In the genomic region with DNA sequence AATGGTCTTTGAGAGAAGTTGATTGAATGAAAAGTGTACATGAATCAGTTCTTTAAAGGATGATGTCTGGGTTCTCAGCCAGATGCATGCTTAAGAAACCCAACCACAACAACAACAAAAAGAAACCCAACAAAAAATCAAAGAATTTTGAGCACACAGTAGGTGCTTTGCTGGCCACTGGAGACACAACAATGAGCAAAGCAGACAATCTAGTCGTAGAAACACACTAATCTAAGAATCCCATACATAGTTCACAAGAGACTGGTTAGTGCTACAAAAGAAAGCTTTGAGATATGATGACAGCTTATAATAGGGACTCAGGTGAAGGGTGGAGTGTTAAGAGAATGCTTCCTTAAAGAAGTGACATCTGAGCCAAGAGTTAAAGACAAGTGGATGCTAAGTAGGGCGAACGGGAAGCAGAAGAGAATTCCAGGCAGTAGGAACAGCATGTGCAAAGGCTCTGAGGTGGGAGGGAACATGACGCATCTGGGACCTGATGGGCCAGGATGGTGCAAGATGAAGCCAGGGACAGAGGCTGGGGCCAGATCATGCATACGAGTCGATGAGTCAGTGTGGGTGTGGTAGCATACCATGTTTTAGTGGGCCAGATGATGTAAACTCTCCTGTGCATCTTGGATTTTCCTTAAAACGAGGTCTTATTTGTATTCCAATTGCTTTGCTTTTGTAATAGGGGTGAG, we compare ENCODE assay signal across 1 cellular context.
TF ChIP-seq lines count a peak whose summit lies in the region.

No MANE protein-coding gene starts in this region.

TF ChIP-seq in K562, 482 proteins besides CTCF, POLR2A, EP300 and RAD21 (continues in another document):
- peak; percentile 97 for TF ChIP-seq JUN (IDR thresholded peaks at IDR 0.05; ENCODE audit: borderline replicate concordance, low read depth, low read length)
- TF ChIP-seq JUN (CRISPR knock-in tag; IDR thresholded peaks at IDR 0.05; ENCODE audit: borderline replicate concordance), result peak; percentile 95
- TF ChIP-seq HDGF (IDR thresholded peaks at IDR 0.05), result no peak
- peak; percentile 37; the same call in 1 of the 2 replicates for TF ChIP-seq SOX6 (IDR thresholded peaks at IDR 0.05)
- TF ChIP-seq SMARCA5 (IDR thresholded peaks at IDR 0.05), result peak; percentile 45; the same call in 1 of the 2 replicates
- TF ChIP-seq, protein P1, sequence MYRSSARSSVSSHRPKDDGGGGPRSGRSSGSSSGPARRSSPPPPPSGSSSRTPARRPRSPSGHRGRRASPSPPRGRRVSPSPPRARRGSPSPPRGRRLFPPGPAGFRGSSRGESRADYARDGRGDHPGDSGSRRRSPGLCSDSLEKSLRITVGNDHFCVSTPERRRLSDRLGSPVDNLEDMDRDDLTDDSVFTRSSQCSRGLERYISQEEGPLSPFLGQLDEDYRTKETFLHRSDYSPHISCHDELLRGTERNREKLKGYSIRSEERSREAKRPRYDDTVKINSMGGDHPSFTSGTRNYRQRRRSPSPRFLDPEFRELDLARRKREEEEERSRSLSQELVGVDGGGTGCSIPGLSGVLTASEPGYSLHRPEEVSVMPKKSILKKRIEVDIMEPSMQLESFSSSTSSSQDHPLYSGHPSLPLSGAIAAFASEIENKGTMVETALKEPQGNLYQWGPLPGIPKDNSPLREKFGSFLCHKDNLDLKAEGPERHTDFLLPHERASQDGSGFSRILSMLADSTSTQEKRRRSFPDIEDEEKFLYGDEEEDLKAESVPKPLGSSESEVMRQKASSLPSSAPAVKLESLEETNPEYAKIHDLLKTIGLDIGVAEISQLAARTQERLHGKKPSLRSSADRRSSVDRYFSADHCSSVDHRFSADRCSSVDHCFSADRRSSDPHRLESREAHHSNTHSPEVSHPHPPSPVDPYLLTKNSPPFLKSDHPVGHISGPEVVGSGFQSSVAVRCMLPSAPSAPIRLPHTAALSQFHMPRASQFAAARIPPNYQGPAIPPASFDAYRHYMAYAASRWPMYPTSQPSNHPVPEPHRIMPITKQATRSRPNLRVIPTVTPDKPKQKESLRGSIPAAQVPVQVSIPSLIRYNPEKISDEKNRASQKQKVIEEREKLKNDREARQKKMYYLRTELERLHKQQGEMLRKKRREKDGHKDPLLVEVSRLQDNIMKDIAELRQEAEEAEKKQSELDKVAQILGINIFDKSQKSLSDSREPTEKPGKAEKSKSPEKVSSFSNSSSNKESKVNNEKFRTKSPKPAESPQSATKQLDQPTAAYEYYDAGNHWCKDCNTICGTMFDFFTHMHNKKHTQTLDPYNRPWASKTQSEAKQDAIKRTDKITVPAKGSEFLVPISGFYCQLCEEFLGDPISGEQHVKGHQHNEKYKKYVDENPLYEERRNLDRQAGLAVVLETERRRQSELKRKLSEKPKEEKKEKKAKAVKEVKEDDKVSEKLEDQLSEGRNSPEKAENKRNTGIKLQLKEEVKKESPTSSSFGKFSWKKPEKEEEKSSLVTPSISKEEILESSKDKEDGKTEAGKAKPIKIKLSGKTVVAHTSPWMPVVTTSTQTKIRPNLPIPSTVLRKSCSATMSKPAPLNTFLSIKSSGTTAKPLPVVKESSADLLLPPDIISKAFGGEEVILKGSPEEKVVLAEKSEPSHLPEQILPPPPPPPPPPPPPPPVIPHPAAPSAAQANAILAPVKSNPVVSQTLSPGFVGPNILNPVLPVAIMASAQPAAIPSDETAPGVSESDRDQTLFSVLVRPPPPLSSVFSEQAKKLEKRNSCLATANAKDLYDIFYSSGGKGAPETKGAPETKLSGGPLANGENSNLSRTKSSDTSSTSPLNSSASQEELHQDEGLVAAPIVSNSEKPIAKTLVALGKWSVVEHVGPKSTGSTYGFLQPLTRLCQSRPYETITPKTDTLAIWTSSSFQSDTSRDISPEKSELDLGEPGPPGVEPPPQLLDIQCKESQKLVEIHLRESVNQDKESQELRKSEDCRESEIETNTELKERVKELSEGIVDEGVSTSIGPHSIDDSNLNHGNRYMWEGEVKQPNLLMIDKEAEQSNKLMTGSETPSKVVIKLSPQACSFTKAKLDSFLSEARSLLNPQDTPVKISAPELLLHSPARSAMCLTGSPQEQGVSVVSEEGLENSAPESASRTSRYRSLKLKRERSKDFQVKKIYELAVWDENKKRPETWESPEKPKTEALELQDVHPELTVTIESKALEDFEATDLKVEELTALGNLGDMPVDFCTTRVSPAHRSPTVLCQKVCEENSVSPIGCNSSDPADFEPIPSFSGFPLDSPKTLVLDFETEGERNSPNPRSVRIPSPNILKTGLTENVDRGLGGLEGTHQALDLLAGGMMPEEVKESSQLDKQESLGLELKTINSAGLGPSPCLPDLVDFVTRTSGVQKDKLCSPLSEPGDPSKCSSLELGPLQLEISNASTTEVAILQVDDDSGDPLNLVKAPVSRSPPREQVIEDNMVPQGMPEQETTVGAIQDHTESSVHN (IDR thresholded peaks at IDR 0.05; ENCODE audit: borderline replicate concordance in 1 of 2, low read depth in 1 of 2), result peak in 1 of 2 experiments; percentile 91; a peak in 2 of 4 replicates
- peak; percentile 81; the same call in 1 of the 2 replicates for TF ChIP-seq ZEB2 (IDR thresholded peaks at IDR 0.05)
- peak; percentile 84 for TF ChIP-seq SMARCA4 (IDR thresholded peaks at IDR 0.05)
- peak; percentile 58; the same call in 1 of the 2 replicates for TF ChIP-seq LEF1 (IDR thresholded peaks at IDR 0.05)
- TF ChIP-seq, protein P2, sequence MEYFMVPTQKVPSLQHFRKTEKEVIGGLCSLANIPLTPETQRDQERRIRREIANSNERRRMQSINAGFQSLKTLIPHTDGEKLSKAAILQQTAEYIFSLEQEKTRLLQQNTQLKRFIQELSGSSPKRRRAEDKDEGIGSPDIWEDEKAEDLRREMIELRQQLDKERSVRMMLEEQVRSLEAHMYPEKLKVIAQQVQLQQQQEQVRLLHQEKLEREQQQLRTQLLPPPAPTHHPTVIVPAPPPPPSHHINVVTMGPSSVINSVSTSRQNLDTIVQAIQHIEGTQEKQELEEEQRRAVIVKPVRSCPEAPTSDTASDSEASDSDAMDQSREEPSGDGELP (CRISPR knock-in tag; IDR thresholded peaks at IDR 0.05; ENCODE audit: borderline replicate concordance), result peak; percentile 38; the same call in 1 of the 2 replicates
- peak; percentile 94 for TF ChIP-seq HLTF (IDR thresholded peaks at IDR 0.05)
- TF ChIP-seq TEAD1 (CRISPR knock-in tag; IDR thresholded peaks at IDR 0.05), result peak in 1 of 2 experiments; percentile 90; a peak in 2 of 4 replicates
- TF ChIP-seq DPF2 (IDR thresholded peaks at IDR 0.05), result peak; percentile 84
- peak; percentile 69 to 82 for TF ChIP-seq KDM1A (IDR thresholded peaks at IDR 0.05)
- no peak for TF ChIP-seq MTA3 (IDR thresholded peaks at IDR 0.05; ENCODE audit: borderline replicate concordance)
- TF ChIP-seq CBX3 (IDR thresholded peaks at IDR 0.05; ENCODE audit: borderline replicate concordance in 1 of 2, low read length in 2 of 2), result peak in 1 of 2 experiments; percentile 47; a peak in 1 of 3 replicates
- peak; percentile 21; the same call in 1 of the 2 replicates for TF ChIP-seq EGR1 (conservative IDR thresholded peaks at IDR 0.05)
- peak; percentile 29; the same call in 1 of the 2 replicates for TF ChIP-seq SMARCC2 (IDR thresholded peaks at IDR 0.05; ENCODE audit: low read depth)
- TF ChIP-seq FOXK2 (conservative IDR thresholded peaks at IDR 0.05 in 1 of 2, IDR thresholded peaks at IDR 0.05 in 1 of 2; ENCODE audit: low read depth in 2 of 2), result 0 out of 4 replicates have a peak, but pooled peaks of 1 of the 2 experiments have one; percentile 16
- no peak for TF ChIP-seq ZNF3 (CRISPR knock-in tag; IDR thresholded peaks at IDR 0.05)
- TF ChIP-seq, protein P3, sequence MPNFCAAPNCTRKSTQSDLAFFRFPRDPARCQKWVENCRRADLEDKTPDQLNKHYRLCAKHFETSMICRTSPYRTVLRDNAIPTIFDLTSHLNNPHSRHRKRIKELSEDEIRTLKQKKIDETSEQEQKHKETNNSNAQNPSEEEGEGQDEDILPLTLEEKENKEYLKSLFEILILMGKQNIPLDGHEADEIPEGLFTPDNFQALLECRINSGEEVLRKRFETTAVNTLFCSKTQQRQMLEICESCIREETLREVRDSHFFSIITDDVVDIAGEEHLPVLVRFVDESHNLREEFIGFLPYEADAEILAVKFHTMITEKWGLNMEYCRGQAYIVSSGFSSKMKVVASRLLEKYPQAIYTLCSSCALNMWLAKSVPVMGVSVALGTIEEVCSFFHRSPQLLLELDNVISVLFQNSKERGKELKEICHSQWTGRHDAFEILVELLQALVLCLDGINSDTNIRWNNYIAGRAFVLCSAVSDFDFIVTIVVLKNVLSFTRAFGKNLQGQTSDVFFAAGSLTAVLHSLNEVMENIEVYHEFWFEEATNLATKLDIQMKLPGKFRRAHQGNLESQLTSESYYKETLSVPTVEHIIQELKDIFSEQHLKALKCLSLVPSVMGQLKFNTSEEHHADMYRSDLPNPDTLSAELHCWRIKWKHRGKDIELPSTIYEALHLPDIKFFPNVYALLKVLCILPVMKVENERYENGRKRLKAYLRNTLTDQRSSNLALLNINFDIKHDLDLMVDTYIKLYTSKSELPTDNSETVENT (CRISPR knock-in tag; IDR thresholded peaks at IDR 0.05), result no peak
- no peak for TF ChIP-seq NCOA2 (IDR thresholded peaks at IDR 0.05; ENCODE audit: partially characterized antibody in 2 of 2)
- peak; percentile 10; the same call in 1 of the 2 replicates for TF ChIP-seq BCOR (IDR thresholded peaks at IDR 0.05)
- peak; percentile 16 for TF ChIP-seq HDAC3 (IDR thresholded peaks at IDR 0.05; ENCODE audit: borderline replicate concordance, partially characterized antibody)
- TF ChIP-seq FOSL1 (tag; conservative IDR thresholded peaks at IDR 0.05), result peak; percentile 91
- 0 out of 2 replicates have a peak, but pooled peaks have one; percentile 45 for TF ChIP-seq KLF1 (tag; IDR thresholded peaks at IDR 0.05)
- TF ChIP-seq, protein P4, sequence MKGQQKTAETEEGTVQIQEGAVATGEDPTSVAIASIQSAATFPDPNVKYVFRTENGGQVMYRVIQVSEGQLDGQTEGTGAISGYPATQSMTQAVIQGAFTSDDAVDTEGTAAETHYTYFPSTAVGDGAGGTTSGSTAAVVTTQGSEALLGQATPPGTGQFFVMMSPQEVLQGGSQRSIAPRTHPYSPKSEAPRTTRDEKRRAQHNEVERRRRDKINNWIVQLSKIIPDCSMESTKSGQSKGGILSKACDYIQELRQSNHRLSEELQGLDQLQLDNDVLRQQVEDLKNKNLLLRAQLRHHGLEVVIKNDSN (CRISPR knock-in tag; IDR thresholded peaks at IDR 0.05), result 0 out of 2 replicates have a peak, but pooled peaks have one; percentile 11
- peak; percentile 63; the same call in 1 of the 2 replicates for TF ChIP-seq KLF13 (tag; IDR thresholded peaks at IDR 0.05; ENCODE audit: borderline replicate concordance, low read depth)
- TF ChIP-seq RBM25 (IDR thresholded peaks at IDR 0.05; ENCODE audit: low read depth, low read length, severe bottlenecking), result peak; percentile 29
- peak; percentile 80 for TF ChIP-seq SMARCE1 (IDR thresholded peaks at IDR 0.05)
- TF ChIP-seq COPS2 (conservative IDR thresholded peaks at IDR 0.05), result no peak
- TF ChIP-seq EP400 (IDR thresholded peaks at IDR 0.05), result peak; percentile 64
- TF ChIP-seq TRIM24 (IDR thresholded peaks at IDR 0.05), result peak; percentile 77 to 87; a peak in 3 of 4 replicates
- 0 out of 2 replicates have a peak, but pooled peaks have one; percentile 28 for TF ChIP-seq L3MBTL2 (IDR thresholded peaks at IDR 0.05)
- peak; percentile 80 for TF ChIP-seq HDAC2 (IDR thresholded peaks at IDR 0.05)
- no peak for TF ChIP-seq ZNF57 (CRISPR knock-in tag; IDR thresholded peaks at IDR 0.05)
- peak; percentile 98 for TF ChIP-seq CTBP1 (IDR thresholded peaks at IDR 0.05; ENCODE audit: borderline replicate concordance)
- 0 out of 2 replicates have a peak, but pooled peaks have one; percentile 10 for TF ChIP-seq NFE2 (IDR thresholded peaks at IDR 0.05; ENCODE audit: low read depth)
- TF ChIP-seq EHMT2 (IDR thresholded peaks at IDR 0.05), result peak; percentile 71; the same call in 1 of the 2 replicates
- peak; percentile 36 for TF ChIP-seq CXXC5 (CRISPR knock-in tag; IDR thresholded peaks at IDR 0.05)
- TF ChIP-seq, protein P5, sequence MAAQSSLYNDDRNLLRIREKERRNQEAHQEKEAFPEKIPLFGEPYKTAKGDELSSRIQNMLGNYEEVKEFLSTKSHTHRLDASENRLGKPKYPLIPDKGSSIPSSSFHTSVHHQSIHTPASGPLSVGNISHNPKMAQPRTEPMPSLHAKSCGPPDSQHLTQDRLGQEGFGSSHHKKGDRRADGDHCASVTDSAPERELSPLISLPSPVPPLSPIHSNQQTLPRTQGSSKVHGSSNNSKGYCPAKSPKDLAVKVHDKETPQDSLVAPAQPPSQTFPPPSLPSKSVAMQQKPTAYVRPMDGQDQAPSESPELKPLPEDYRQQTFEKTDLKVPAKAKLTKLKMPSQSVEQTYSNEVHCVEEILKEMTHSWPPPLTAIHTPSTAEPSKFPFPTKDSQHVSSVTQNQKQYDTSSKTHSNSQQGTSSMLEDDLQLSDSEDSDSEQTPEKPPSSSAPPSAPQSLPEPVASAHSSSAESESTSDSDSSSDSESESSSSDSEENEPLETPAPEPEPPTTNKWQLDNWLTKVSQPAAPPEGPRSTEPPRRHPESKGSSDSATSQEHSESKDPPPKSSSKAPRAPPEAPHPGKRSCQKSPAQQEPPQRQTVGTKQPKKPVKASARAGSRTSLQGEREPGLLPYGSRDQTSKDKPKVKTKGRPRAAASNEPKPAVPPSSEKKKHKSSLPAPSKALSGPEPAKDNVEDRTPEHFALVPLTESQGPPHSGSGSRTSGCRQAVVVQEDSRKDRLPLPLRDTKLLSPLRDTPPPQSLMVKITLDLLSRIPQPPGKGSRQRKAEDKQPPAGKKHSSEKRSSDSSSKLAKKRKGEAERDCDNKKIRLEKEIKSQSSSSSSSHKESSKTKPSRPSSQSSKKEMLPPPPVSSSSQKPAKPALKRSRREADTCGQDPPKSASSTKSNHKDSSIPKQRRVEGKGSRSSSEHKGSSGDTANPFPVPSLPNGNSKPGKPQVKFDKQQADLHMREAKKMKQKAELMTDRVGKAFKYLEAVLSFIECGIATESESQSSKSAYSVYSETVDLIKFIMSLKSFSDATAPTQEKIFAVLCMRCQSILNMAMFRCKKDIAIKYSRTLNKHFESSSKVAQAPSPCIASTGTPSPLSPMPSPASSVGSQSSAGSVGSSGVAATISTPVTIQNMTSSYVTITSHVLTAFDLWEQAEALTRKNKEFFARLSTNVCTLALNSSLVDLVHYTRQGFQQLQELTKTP (IDR thresholded peaks at IDR 0.05; ENCODE audit: low read depth in 1 of 2, partially characterized antibody in 2 of 2), result peak in 1 of 2 experiments; percentile 81
- no peak for TF ChIP-seq CREB1 (IDR thresholded peaks at IDR 0.05)
- peak; percentile 60; the same call in 1 of the 2 replicates for TF ChIP-seq CREB1 (CRISPR knock-in tag; IDR thresholded peaks at IDR 0.05)
- TF ChIP-seq, protein P6, sequence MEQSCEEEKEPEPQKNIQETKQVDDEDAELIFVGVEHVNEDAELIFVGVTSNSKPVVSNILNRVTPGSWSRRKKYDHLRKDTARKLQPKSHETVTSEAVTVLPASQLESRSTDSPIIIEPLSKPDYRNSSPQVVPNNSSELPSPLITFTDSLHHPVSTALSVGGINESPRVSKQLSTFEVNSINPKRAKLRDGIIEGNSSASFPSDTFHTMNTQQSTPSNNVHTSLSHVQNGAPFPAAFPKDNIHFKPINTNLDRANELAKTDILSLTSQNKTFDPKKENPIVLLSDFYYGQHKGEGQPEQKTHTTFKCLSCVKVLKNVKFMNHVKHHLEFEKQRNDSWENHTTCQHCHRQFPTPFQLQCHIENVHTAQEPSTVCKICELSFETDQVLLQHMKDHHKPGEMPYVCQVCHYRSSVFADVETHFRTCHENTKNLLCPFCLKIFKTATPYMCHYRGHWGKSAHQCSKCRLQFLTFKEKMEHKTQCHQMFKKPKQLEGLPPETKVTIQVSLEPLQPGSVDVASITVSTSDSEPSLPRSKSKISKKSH (CRISPR knock-in tag; IDR thresholded peaks at IDR 0.05), result no peak
- no peak for TF ChIP-seq ZNF12 (CRISPR knock-in tag; IDR thresholded peaks at IDR 0.05)
- peak; percentile 85 for TF ChIP-seq CREM (IDR thresholded peaks at IDR 0.05; ENCODE audit: low read depth)
- TF ChIP-seq CEBPG (CRISPR knock-in tag; IDR thresholded peaks at IDR 0.05), result peak; percentile 95
- peak in 1 of 2 experiments; percentile 80; a peak in 2 of 4 replicates for TF ChIP-seq CEBPG (tag; conservative IDR thresholded peaks at IDR 0.05 in 1 of 2, IDR thresholded peaks at IDR 0.05 in 1 of 2)
